8 cellular contexts compared by ENCODE assay signal in the genomic region with DNA sequence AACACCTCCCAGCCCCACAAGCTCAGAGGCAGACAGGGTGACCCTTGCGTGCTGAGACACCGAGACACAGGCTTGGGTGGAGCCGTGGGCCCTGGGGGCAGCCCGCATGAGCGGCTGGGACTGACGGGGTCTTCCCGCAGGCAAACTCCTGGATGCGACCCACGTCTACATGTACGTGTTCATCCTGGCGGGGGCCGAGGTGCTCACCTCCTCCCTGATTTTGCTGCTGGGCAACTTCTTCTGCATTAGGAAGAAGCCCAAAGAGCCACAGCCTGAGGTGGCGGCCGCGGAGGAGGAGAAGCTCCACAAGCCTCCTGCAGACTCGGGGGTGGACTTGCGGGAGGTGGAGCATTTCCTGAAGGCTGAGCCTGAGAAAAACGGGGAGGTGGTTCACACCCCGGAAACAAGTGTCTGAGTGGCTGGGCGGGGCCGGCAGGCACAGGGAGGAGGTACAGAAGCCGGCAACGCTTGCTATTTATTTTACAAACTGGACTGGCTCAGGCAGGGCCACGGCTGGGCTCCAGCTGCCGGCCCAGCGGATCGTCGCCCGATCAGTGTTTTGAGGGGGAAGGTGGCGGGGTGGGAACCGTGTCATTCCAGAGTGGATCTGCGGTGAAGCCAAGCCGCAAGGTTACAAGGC. TPM values are rescaled to one million over a fixed set of nuclear protein-coding genes. Genes with fewer than 3 reads are reported as not detected.
DNase-seq lines count a peak whose midpoint lies in the region; ATAC-seq and TF ChIP-seq lines count a peak whose summit lies in the region.

No MANE protein-coding gene starts in this region.

- H3K27me3 ChIP-seq in SK-N-SH (ENCODE audit: insufficient read depth), result no peaks in the 10 kb centered on the region

- peak overlapping the region; percentile 73 to 78 for H3K4me3 Mint-ChIP-seq in activated T-cell treated with anti-CD3 and anti-CD28 coated beads, Interleukin-2, amount 50 U/mL, for 72 hours

- H3K9me3 Mint-ChIP-seq in activated T-cell treated with anti-CD3 and anti-CD28 coated beads, Interleukin-2, amount 50 U/mL, for 72 hours, result no peaks in the 10 kb centered on the region

- H3K36me3 ChIP-seq in SK-N-SH (replicated peaks in 1 of 2; ENCODE audit: control insufficient read depth in 1 of 2, insufficient read depth in 2 of 2, low read length in 1 of 2), result peaks cover 23 to 58% of the 10 kb centered on the region in 2 experiments

- no peak for TF ChIP-seq CTCF in fibroblast of mammary gland (conservative IDR thresholded peaks at IDR 0.05; ENCODE audit: control insufficient read depth, insufficient read depth, low read depth, low read length)
- TF ChIP-seq CTCF in SK-N-SH (IDR thresholded peaks at IDR 0.05), result no peak

- intact Hi-C loops in posterior cingulate gyrus (cut with DNase I), result loop anchor here (5.0 kb wide), 1 partner anchor 84 kb away; no protein-coding TSS in a partner anchor

- POLR2A ChIA-PET in SK-N-SH (lab: Yijun Ruan, JAX), result no interaction called here

- H3K79me2 ChIP-seq in SK-N-SH (ENCODE audit: insufficient read depth), result peaks cover 70% of the 10 kb centered on the region; the same call in 1 of the 2 replicates

- H3K27ac Mint-ChIP-seq in activated T-cell treated with anti-CD3 and anti-CD28 coated beads, Interleukin-2, amount 50 U/mL, for 72 hours, result peak overlapping the region; percentile 62

- peak; percentile 95 for DNase-seq in EH (ENCODE audit: low read depth)
- peak; percentile 91 for DNase-seq in NCI-H510A treated with DMSO at 0.1 percent for 48 hours (lab: John Stamatoyannopoulos, UW)
- DNase-seq in activated T-cell treated with anti-CD3 and anti-CD28 coated beads, Interleukin-2, amount 50 U/mL, for 72 hours, result peak; percentile 71 to 73
- peak; percentile 80 for DNase-seq in fibroblast of mammary gland (ENCODE audit: low read depth)
- peak in 8 of 10 donors; percentile 66 to 97 (median 77) for DNase-seq in posterior cingulate gyrus
- no peak for DNase-seq in SK-N-SH
- no peak for DNase-seq in DMS114 treated with DMSO at 0.1 percent for 48 hours (lab: John Stamatoyannopoulos, UW; ENCODE audit: unreplicated experiment)
- DNase-seq in NCI-H345 treated with DMSO at 0.1 percent for 48 hours (lab: John Stamatoyannopoulos, UW; ENCODE audit: unreplicated experiment), result no peak

- no peak overlapping the region for H3K9ac ChIP-seq in SK-N-SH

- peak; percentile 31 to 57 for ATAC-seq in activated T-cell treated with anti-CD3 and anti-CD28 coated beads, Interleukin-2, amount 50 U/mL, for 72 hours (replicated peaks in 1 of 2)

- peaks cover 29 to 57% of the 10 kb centered on the region in 2 experiments; a peak in 3 of 4 replicates for H3K4me1 ChIP-seq in SK-N-SH (ENCODE audit: control insufficient read depth in 1 of 2, insufficient read depth in 2 of 2, low read depth in 1 of 2, low read length in 1 of 2)

- H3K27ac ChIP-seq in SK-N-SH (ENCODE audit: low read depth in 2 of 2, low read length in 1 of 2), result no peak overlapping the region

- TF ChIP-seq RAD21 in SK-N-SH (IDR thresholded peaks at IDR 0.05; ENCODE audit: low read length), result no peak

- H3K4me3 ChIP-seq in fibroblast of mammary gland (ENCODE audit: control insufficient read depth, low read depth, low read length) (no peak overlapping the region), SK-N-SH (ENCODE audit: low read depth in 2 of 2, low read length in 1 of 2) (no peak overlapping the region)

- no peaks in the 10 kb centered on the region for H3K27me3 Mint-ChIP-seq in activated T-cell treated with anti-CD3 and anti-CD28 coated beads, Interleukin-2, amount 50 U/mL, for 72 hours (ENCODE audit: low read depth)

- no peak overlapping the region for H3K4me2 ChIP-seq in SK-N-SH

- H3K4me1 Mint-ChIP-seq in activated T-cell treated with anti-CD3 and anti-CD28 coated beads, Interleukin-2, amount 50 U/mL, for 72 hours (ENCODE audit: low read depth), result peaks cover 42% of the 10 kb centered on the region

- H3K9me2 ChIP-seq in SK-N-SH, result no peaks in the 10 kb centered on the region

- WGBS in SK-N-SH (ENCODE audit: low lambda C conversion rate), result 90% methylated on average over 29 of the region's 33 CpGs

- CTCF ChIA-PET in SK-N-SH (lab: Yijun Ruan, JAX), result interaction anchor here (0.9 to 10.9 kb wide), 14 partner anchors 9 to 208 kb away, joined by 3 to 153 read pairs (median 4); partner anchors contain the start of gene DCXR

- peaks cover 41% of the 10 kb centered on the region for H3F3A ChIP-seq in SK-N-SH (replicated peaks; ENCODE audit: insufficient read depth)

- H4K20me1 ChIP-seq in SK-N-SH (ENCODE audit: insufficient read depth), result peaks cover 78% of the 10 kb centered on the region

- H3K9me3 ChIP-seq in SK-N-SH, result no peaks in the 10 kb centered on the region

- peaks cover 0 to 2% of the 10 kb centered on the region in 2 donors for H3K36me3 Mint-ChIP-seq in activated T-cell treated with anti-CD3 and anti-CD28 coated beads, Interleukin-2, amount 50 U/mL, for 72 hours (ENCODE audit: insufficient read depth in 2 of 2)

- no peak overlapping the region for H2AFZ ChIP-seq in SK-N-SH (ENCODE audit: low read depth)

- no peak for TF ChIP-seq EP300 in SK-N-SH (IDR thresholded peaks at IDR 0.05; ENCODE audit: borderline replicate concordance in 1 of 2, low read depth in 1 of 2, low read length in 1 of 2)

TF ChIP-seq in SK-N-SH, 30 proteins besides CTCF, POLR2A, EP300 and RAD21 (continues in another document):
- no peak for TF ChIP-seq TAF1 (IDR thresholded peaks at IDR 0.05; ENCODE audit: borderline replicate concordance, low read depth, low read length)
- no peak for TF ChIP-seq EZH2phosphoT487 (IDR thresholded peaks at IDR 0.05; ENCODE audit: borderline replicate concordance, low read depth)
- TF ChIP-seq GATA2 (CRISPR knock-in tag; IDR thresholded peaks at IDR 0.05), result no peak
- TF ChIP-seq FOXJ3 (CRISPR knock-in tag; IDR thresholded peaks at IDR 0.05), result no peak
- TF ChIP-seq RFX5 (IDR thresholded peaks at IDR 0.05; ENCODE audit: low read length), result no peak
- TF ChIP-seq ZBTB33 (IDR thresholded peaks at IDR 0.05; ENCODE audit: borderline replicate concordance, low read depth), result no peak
- no peak for TF ChIP-seq TCF12 (IDR thresholded peaks at IDR 0.05)
- TF ChIP-seq MAX (IDR thresholded peaks at IDR 0.05; ENCODE audit: low read depth), result no peak
- TF ChIP-seq, protein P1, sequence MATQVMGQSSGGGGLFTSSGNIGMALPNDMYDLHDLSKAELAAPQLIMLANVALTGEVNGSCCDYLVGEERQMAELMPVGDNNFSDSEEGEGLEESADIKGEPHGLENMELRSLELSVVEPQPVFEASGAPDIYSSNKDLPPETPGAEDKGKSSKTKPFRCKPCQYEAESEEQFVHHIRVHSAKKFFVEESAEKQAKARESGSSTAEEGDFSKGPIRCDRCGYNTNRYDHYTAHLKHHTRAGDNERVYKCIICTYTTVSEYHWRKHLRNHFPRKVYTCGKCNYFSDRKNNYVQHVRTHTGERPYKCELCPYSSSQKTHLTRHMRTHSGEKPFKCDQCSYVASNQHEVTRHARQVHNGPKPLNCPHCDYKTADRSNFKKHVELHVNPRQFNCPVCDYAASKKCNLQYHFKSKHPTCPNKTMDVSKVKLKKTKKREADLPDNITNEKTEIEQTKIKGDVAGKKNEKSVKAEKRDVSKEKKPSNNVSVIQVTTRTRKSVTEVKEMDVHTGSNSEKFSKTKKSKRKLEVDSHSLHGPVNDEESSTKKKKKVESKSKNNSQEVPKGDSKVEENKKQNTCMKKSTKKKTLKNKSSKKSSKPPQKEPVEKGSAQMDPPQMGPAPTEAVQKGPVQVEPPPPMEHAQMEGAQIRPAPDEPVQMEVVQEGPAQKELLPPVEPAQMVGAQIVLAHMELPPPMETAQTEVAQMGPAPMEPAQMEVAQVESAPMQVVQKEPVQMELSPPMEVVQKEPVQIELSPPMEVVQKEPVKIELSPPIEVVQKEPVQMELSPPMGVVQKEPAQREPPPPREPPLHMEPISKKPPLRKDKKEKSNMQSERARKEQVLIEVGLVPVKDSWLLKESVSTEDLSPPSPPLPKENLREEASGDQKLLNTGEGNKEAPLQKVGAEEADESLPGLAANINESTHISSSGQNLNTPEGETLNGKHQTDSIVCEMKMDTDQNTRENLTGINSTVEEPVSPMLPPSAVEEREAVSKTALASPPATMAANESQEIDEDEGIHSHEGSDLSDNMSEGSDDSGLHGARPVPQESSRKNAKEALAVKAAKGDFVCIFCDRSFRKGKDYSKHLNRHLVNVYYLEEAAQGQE (IDR thresholded peaks at IDR 0.05; ENCODE audit: low read depth, low read length), result no peak
- no peak for TF ChIP-seq MXI1 (IDR thresholded peaks at IDR 0.05; ENCODE audit: low read depth, low read length)

RNA-seq across cellular contexts. Expression of gene SLC16A3, which starts 9.8 kb away (rescaled TPM):
- 10 to 100 TPM; 42.8 to 74.5 TPM for total RNA-seq in activated T-cell treated with anti-CD3 and anti-CD28 coated beads, Interleukin-2, amount 50 U/mL, for 72 hours
- 68.8 and 70.7 TPM in 2 replicates for polyA plus RNA-seq in SK-N-SH (2012; rRNA removed)
- polyA plus RNA-seq in SK-N-SH (2012; cell fraction: cytosol; rRNA removed), result 25.2 and 42.6 TPM in 2 replicates
- 38.5 and 58.7 TPM in 2 replicates for polyA plus RNA-seq in SK-N-SH (2012; cell fraction: nucleus; rRNA removed)

RNA-seq across cellular contexts. Expression of gene CCDC57, which starts 26.0 kb away (rescaled TPM):
- 10 to 100 TPM; 76.9 to 78.8 TPM for total RNA-seq in activated T-cell treated with anti-CD3 and anti-CD28 coated beads, Interleukin-2, amount 50 U/mL, for 72 hours
- polyA plus RNA-seq in SK-N-SH (2012; rRNA removed), result 68.6 and 82.9 TPM in 2 replicates
- polyA plus RNA-seq in SK-N-SH (2012; cell fraction: cytosol; rRNA removed), result 11.2 and 17.5 TPM in 2 replicates
- 417 and 423 TPM in 2 replicates for polyA plus RNA-seq in SK-N-SH (2012; cell fraction: nucleus; rRNA removed)

RNA-seq across cellular contexts. Expression of gene CSNK1D, which starts 34.8 kb away (rescaled TPM):
- total RNA-seq in activated T-cell treated with anti-CD3 and anti-CD28 coated beads, Interleukin-2, amount 50 U/mL, for 72 hours, result 100 to 1,000 TPM; 166 to 170 TPM
- polyA plus RNA-seq in SK-N-SH (2012; rRNA removed), result 133 and 216 TPM in 2 replicates
- 121 and 170 TPM in 2 replicates for polyA plus RNA-seq in SK-N-SH (2012; cell fraction: cytosol; rRNA removed)
- 670 and 707 TPM in 2 replicates for polyA plus RNA-seq in SK-N-SH (2012; cell fraction: nucleus; rRNA removed)

Comparison
In these comparisons a context has a peak if more than half of its experiments do, and no peak if none do; other contexts are left out.
1. DNase-seq: peak in EH (single experiment), NCI-H510A treated with DMSO at 0.1 percent for 48 hours (single experiment), activated T-cell treated with anti-CD3 and anti-CD28 coated beads, Interleukin-2, amount 50 U/mL, for 72 hours (2 of 2), fibroblast of mammary gland (single experiment) and posterior cingulate gyrus (8 of 10); none in SK-N-SH (single experiment), DMS114 treated with DMSO at 0.1 percent for 48 hours (single experiment) and NCI-H345 treated with DMSO at 0.1 percent for 48 hours (single experiment).